In the genomic region with DNA sequence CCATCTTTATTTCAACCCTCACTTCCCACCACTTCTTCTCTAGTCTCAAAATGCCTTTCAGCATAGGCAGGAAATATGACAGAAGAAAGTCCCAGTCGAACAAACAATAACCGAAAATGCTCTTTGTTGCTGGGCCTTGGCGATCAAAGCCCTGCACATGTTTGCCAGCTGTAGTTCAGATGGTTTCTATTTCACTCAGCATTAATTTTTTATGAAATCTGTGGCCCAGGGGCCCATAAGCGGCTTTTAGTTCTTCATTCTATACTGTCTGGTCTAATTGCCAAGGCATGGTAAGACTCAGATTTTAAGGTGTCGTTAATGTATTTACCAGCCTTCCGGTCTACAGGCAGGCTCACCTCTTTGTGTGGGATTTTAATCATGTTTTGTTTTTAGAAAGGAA, we compare ENCODE assay signal across 8 cellular contexts.
DNase-seq lines count a peak whose midpoint lies in the region; ATAC-seq lines count a peak whose summit lies in the region.
"Had no signal": no experiment of that assay in that cellular context is flagged by ENCODE, and none has a peak within 500 bp of the region (broad histone marks: within the 10 kb centered on the region; RNA-seq: fewer than 3 reads in every experiment).

No MANE protein-coding gene starts in this region.

- no peak overlapping the region for H3K4me3 ChIP-seq in subcutaneous abdominal adipose tissue (ENCODE audit: low read depth in 1 of 5, low read length in 5 of 5)

- DNase-seq in NOMO-1 treated with dmso at 0.1 percent for 144 hours (lab: John Stamatoyannopoulos, UW; ENCODE audit: unreplicated experiment) (peak; percentile 85), C1 segment of cervical spinal cord (lab: John Stamatoyannopoulos, UW) (no peak)
- DNase-seq in stimulated activated CD4-positive, alpha-beta T cell treated with anti-CD3 and anti-CD28 coated beads, Interleukin-4, amount 100 ng/mL, for 1 hour: no peak
- no peak for DNase-seq in activated CD4-positive, CD25-positive, alpha-beta regulatory T cell treated with anti-CD3 and anti-CD28 coated beads, Interleukin-2, amount 50 U/mL, for 72 hours

- H3K36me3 ChIP-seq in subcutaneous abdominal adipose tissue (ENCODE audit: control insufficient read depth in 5 of 5, insufficient read depth in 5 of 5, low read length in 5 of 5): no peaks in the 10 kb centered on the region

- peak overlapping the region; percentile 66 for H3K27ac ChIP-seq in subcutaneous abdominal adipose tissue (ENCODE audit: low read depth, low read length)

- H3K27me3 ChIP-seq in subcutaneous abdominal adipose tissue (ENCODE audit: control insufficient read depth in 5 of 5, insufficient read depth in 4 of 5, low read length in 5 of 5): no peaks in the 10 kb centered on the region

- peak; percentile 54 for ATAC-seq in GM19324 (IDR thresholded peaks at IDR 0.05; ENCODE audit: low FRiP score, unreplicated experiment)
- peak; percentile 57 for ATAC-seq in HG02973 (IDR thresholded peaks at IDR 0.05; ENCODE audit: unreplicated experiment)
- ATAC-seq: Panc1 had no signal

- peaks cover 0 to 42% (median 28%) of the 10 kb centered on the region in 5 donors for H3K4me1 ChIP-seq in subcutaneous abdominal adipose tissue (ENCODE audit: control insufficient read depth in 5 of 5, insufficient read depth in 5 of 5, low read length in 5 of 5)

- H3K9ac ChIP-seq in subcutaneous abdominal adipose tissue (ENCODE audit: low read length in 5 of 5): no peak overlapping the region

- peaks cover 0 to 4% (median 0%) of the 10 kb centered on the region in 5 donors for H3K9me3 ChIP-seq in subcutaneous abdominal adipose tissue (ENCODE audit: control insufficient read depth in 5 of 5, low read length in 5 of 5)
